1 cellular context compared by ENCODE assay signal in the genomic region with DNA sequence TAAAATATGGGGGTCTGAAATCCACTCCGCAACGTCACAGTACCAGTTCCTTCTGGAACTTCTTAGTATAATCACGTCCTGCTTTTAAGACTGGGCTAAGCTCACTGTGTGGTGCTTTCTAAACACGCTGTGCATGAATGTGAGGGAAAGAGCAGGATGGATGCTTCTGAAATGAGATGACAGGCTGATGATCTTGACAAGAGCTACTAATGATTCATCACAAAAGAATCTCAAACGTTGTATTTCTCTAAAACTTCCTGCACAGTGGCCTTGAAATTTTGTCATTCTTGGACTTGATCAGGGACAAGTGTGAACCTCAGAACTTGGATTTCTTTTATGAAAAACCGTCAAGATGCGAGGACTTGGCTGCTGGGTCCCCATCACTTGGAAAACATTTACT.
TF ChIP-seq lines count a peak whose summit lies in the region.

No MANE protein-coding gene starts in this region.

TF ChIP-seq in SK-N-SH treated with all-trans-retinoic acid at 6 μM for 48 hours, 23 proteins besides CTCF, POLR2A, EP300 and RAD21 (continued from another document):
- TF ChIP-seq CREB5 (CRISPR knock-in tag; IDR thresholded peaks at IDR 0.05; ENCODE audit: low read depth) (no peak), TOX (CRISPR knock-in tag; IDR thresholded peaks at IDR 0.05; ENCODE audit: borderline replicate concordance) (no peak), ZFP30 (CRISPR knock-in tag; IDR thresholded peaks at IDR 0.05) (no peak), SNAI2 (CRISPR knock-in tag; IDR thresholded peaks at IDR 0.05) (no peak), GLIS3 (CRISPR knock-in tag; IDR thresholded peaks at IDR 0.05) (no peak), ZC3H10 (CRISPR knock-in tag; IDR thresholded peaks at IDR 0.05) (no peak), RARB (CRISPR knock-in tag; IDR thresholded peaks at IDR 0.05) (no peak), BACH2 (CRISPR knock-in tag; IDR thresholded peaks at IDR 0.05; ENCODE audit: borderline replicate concordance) (no peak)
- TF ChIP-seq, protein P1, sequence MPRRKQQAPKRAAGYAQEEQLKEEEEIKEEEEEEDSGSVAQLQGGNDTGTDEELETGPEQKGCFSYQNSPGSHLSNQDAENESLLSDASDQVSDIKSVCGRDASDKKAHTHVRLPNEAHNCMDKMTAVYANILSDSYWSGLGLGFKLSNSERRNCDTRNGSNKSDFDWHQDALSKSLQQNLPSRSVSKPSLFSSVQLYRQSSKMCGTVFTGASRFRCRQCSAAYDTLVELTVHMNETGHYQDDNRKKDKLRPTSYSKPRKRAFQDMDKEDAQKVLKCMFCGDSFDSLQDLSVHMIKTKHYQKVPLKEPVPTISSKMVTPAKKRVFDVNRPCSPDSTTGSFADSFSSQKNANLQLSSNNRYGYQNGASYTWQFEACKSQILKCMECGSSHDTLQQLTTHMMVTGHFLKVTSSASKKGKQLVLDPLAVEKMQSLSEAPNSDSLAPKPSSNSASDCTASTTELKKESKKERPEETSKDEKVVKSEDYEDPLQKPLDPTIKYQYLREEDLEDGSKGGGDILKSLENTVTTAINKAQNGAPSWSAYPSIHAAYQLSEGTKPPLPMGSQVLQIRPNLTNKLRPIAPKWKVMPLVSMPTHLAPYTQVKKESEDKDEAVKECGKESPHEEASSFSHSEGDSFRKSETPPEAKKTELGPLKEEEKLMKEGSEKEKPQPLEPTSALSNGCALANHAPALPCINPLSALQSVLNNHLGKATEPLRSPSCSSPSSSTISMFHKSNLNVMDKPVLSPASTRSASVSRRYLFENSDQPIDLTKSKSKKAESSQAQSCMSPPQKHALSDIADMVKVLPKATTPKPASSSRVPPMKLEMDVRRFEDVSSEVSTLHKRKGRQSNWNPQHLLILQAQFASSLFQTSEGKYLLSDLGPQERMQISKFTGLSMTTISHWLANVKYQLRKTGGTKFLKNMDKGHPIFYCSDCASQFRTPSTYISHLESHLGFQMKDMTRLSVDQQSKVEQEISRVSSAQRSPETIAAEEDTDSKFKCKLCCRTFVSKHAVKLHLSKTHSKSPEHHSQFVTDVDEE (CRISPR knock-in tag; IDR thresholded peaks at IDR 0.05), result no peak
